ENCODE assay signal across 1 cellular context in genomic region chr18:40215981-40216380, GRCh38.
TF ChIP-seq lines count a peak whose summit lies in the region.

No MANE protein-coding gene starts in this region.

TF ChIP-seq in HEK293, 187 proteins besides CTCF, POLR2A, EP300 and RAD21 (continued from another document):
- no peak for TF ChIP-seq ZBTB10 (tag by site-specific recombination; IDR thresholded peaks at IDR 0.05)
- TF ChIP-seq ZNF664 (tag by site-specific recombination; IDR thresholded peaks at IDR 0.05), result no peak
TF ChIP-seq in HEK293: peak in this region for 1.
